8 cellular contexts compared by ENCODE assay signal in genomic region chr3:152471814-152472605, GRCh38.
DNase-seq lines count a peak whose midpoint lies in the region; ATAC-seq and TF ChIP-seq lines count a peak whose summit lies in the region.

No MANE protein-coding gene starts in this region.

- ATAC-seq in GM19023 (IDR thresholded peaks at IDR 0.05; ENCODE audit: unreplicated experiment) (peak; percentile 74), HG03432 (IDR thresholded peaks at IDR 0.05; ENCODE audit: unreplicated experiment) (peak; percentile 74)

- H4K20me1 ChIP-seq in OCI-LY1 (ENCODE audit: insufficient read depth, low read length), result no peaks in the 10 kb centered on the region
- H4K20me1 ChIP-seq in neural cell (ENCODE audit: insufficient read depth), result no peaks in the 10 kb centered on the region

- H3K4me1 ChIP-seq in OCI-LY1 (ENCODE audit: insufficient read depth, low read length, severe bottlenecking), result peaks cover 4% of the 10 kb centered on the region

- peak; percentile 66 for DNase-seq in activated T-cell treated with anti-CD3 and anti-CD28 coated beads, Interleukin-2, amount 50 U/mL, for 1 hour
- DNase-seq in fibroblast of gingiva (ENCODE audit: low read depth), result peak; percentile 59
- peak in 32 of 49 donors; percentile 9 to 68 (median 34) for DNase-seq in substantia nigra (lab: John Stamatoyannopoulos, UW)

- H2AFZ ChIP-seq in OCI-LY1 (ENCODE audit: low read length), result no peak overlapping the region
- no peak overlapping the region for H2AFZ ChIP-seq in neural cell (ENCODE audit: low read depth, low read length)

- no peak overlapping the region for H3K9ac ChIP-seq in OCI-LY1 (ENCODE audit: low read length)
- no peak overlapping the region for H3K9ac ChIP-seq in neural cell (ENCODE audit: low read length)

- H3F3A ChIP-seq in OCI-LY1 (ENCODE audit: insufficient read depth, low read length) (peaks cover 18% of the 10 kb centered on the region), neural cell (ENCODE audit: insufficient read depth, low read length, poor library complexity, severe bottlenecking) (no peaks in the 10 kb centered on the region)

- peaks cover under 1% of the 10 kb centered on the region; the same call in 1 of the 2 replicates for H3K36me3 ChIP-seq in OCI-LY1 (ENCODE audit: insufficient read depth, low read length)
- H3K36me3 ChIP-seq in neural cell (ENCODE audit: insufficient read depth, low read length), result no peaks in the 10 kb centered on the region

- no peak for TF ChIP-seq EP300 in neural cell (conservative IDR thresholded peaks at IDR 0.05; ENCODE audit: poor library complexity, severe bottlenecking)

- H3K27me3 ChIP-seq in OCI-LY1 (ENCODE audit: insufficient read depth, low read length), result no peaks in the 10 kb centered on the region
- no peaks in the 10 kb centered on the region for H3K27me3 ChIP-seq in neural cell (ENCODE audit: insufficient read depth, low read depth, low read length)

- peak overlapping the region; percentile 21 for H3K4me3 ChIP-seq in OCI-LY1 (ENCODE audit: low read depth, low read length, poor library complexity, severe bottlenecking)
- H3K4me3 ChIP-seq in neural cell (ENCODE audit: low read length), result no peak overlapping the region

- peak; percentile 43 for TF ChIP-seq RAD21 in neural cell (conservative IDR thresholded peaks at IDR 0.05)

- H3K27ac ChIP-seq in C4-2B (no peak overlapping the region), OCI-LY1 (ENCODE audit: low read depth, low read length, poor library complexity, severe bottlenecking) (no peak overlapping the region), neural cell (ENCODE audit: low read length) (no peak overlapping the region), substantia nigra (ENCODE audit: low read depth, low read length, poor library complexity, severe bottlenecking) (no peak overlapping the region)

- H3K79me2 ChIP-seq in OCI-LY1 (ENCODE audit: insufficient read depth, low read length), result no peaks in the 10 kb centered on the region
- no peaks in the 10 kb centered on the region for H3K79me2 ChIP-seq in neural cell (replicated peaks; ENCODE audit: insufficient read depth, low read length)

- peak; percentile 93 for TF ChIP-seq CTCF in C4-2B (conservative IDR thresholded peaks at IDR 0.05)
- peak; percentile 83 for TF ChIP-seq CTCF in OCI-LY1 (IDR thresholded peaks at IDR 0.05; ENCODE audit: low read length)
- TF ChIP-seq CTCF in neural cell (IDR thresholded peaks at IDR 0.05; ENCODE audit: poor library complexity, severe bottlenecking), result peak; percentile 55

- H3K9me3 ChIP-seq in OCI-LY1 (ENCODE audit: low read length) (no peaks in the 10 kb centered on the region), neural cell (ENCODE audit: low read length) (no peaks in the 10 kb centered on the region)

- H3K4me2 ChIP-seq in OCI-LY1 (ENCODE audit: low read length), result peak overlapping the region; percentile 66
- H3K4me2 ChIP-seq in neural cell (ENCODE audit: low read length), result no peak overlapping the region

- no peaks in the 10 kb centered on the region for H3K9me2 ChIP-seq in OCI-LY1 (ENCODE audit: low read depth, low read length)
- no peaks in the 10 kb centered on the region for H3K9me2 ChIP-seq in neural cell (ENCODE audit: insufficient read depth, low read length)

TF ChIP-seq in neural cell, 6 proteins besides CTCF, POLR2A, EP300 and RAD21:
- TF ChIP-seq MXI1 (conservative IDR thresholded peaks at IDR 0.05; ENCODE audit: poor library complexity, severe bottlenecking), result no peak
- peak; percentile 50 for TF ChIP-seq SMC3 (conservative IDR thresholded peaks at IDR 0.05; ENCODE audit: poor library complexity)
TF ChIP-seq in neural cell: peak in this region for 1.
